Comparison of ENCODE assay signal across 9 cellular contexts in the genomic region with DNA sequence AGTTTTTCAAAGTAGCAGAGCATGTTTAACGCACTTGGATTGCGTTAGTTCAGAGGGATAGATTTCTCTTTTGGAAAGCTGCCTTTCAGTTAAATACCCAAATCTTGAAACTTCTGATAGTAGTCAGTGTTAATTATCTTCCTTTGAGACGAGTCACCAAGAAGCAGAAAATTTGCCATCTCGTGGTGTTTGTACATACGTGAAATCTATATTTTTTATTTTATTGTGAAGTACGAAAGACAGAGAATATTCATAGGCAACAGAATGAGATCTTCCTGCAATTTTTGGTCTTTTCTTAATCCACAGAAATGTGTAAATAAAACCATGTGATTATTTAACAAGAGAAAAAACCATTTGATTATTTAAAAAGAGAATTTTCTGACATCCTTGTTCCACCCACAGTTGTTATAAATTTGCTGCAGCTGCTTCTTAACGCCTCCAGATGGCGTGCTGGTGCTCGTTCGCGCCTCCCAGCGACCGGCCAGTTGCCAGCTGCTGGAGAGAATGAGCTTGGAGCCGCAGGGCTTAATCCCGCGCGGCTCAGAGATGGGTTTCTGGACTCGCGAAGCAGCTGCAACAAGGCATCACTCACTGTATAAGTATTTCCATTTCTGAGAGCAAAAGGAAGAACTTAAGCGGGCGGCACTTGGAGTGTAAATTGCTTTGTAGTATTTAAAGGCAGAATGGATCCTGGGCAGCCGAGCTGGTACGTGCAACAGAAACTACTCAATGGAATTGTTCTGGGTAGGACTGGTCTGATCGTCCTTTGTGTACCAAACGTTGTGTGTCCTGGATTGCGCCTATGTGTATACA. TPM values are rescaled to one million over a fixed set of nuclear protein-coding genes. Genes with fewer than 3 reads are reported as not detected.
DNase-seq lines count a peak whose midpoint lies in the region; ATAC-seq and TF ChIP-seq lines count a peak whose summit lies in the region.
"Had no signal": no experiment of that assay in that cellular context is flagged by ENCODE, and none has a peak within 500 bp of the region (broad histone marks: within the 10 kb centered on the region; RNA-seq: fewer than 3 reads in every experiment).

No MANE protein-coding gene starts in this region.

- DNase-seq in DMS114 treated with DMSO at 0.1 percent for 48 hours (lab: John Stamatoyannopoulos, UW; ENCODE audit: unreplicated experiment), result peak; percentile 60
- DNase-seq in NCI-H345 treated with DMSO at 0.1 percent for 48 hours (lab: John Stamatoyannopoulos, UW; ENCODE audit: unreplicated experiment), result peak; percentile 68
- peak; percentile 3 for DNase-seq in activated CD4-positive, alpha-beta T cell treated with anti-CD3 and anti-CD28 coated beads, Interleukin-2, amount 50 U/mL, for 1 hour
- peak; percentile 80 for DNase-seq in fibroblast of pulmonary artery (ENCODE audit: low read depth)
- DNase-seq in neural crest cell (ENCODE audit: low read depth, low spot score), result peak; percentile 62
- DNase-seq in activated CD4-positive, CD25-positive, alpha-beta regulatory T cell (lab: John Stamatoyannopoulos, UW), result no peak

- TF ChIP-seq CTCF in fibroblast of pulmonary artery (IDR thresholded peaks at IDR 0.05; ENCODE audit: low read length, missing control alignments), result peak; percentile 99
- TF ChIP-seq CTCF in neural crest cell (conservative IDR thresholded peaks at IDR 0.05), result peak; percentile 92

- H3K4me1 Mint-ChIP-seq in neural crest cell, result peaks cover 4% of the 10 kb centered on the region
- H3K4me1 Mint-ChIP-seq: central memory CD8-positive, alpha-beta T cell had no signal

- H3K4me3 Mint-ChIP-seq in neural crest cell, result peak overlapping the region; percentile 83
- H3K4me3 Mint-ChIP-seq: central memory CD8-positive, alpha-beta T cell had no signal

- peak overlapping the region; percentile 50 for H3K4me3 ChIP-seq in fibroblast of pulmonary artery (replicated peaks; ENCODE audit: low read depth, low read length)

- H3K27me3 Mint-ChIP-seq in neural crest cell (ENCODE audit: low read depth), result peaks cover 11% of the 10 kb centered on the region
- H3K27me3 Mint-ChIP-seq: central memory CD8-positive, alpha-beta T cell had no signal

- no peak overlapping the region for H3K27ac Mint-ChIP-seq in neural crest cell (ENCODE audit: unreplicated experiment)

- H3K36me3 Mint-ChIP-seq in neural crest cell (ENCODE audit: low read depth), result no peaks in the 10 kb centered on the region

- peak; percentile 100 for ATAC-seq in GM19397 (IDR thresholded peaks at IDR 0.05; ENCODE audit: unreplicated experiment)
- peak; percentile 99 for ATAC-seq in HG03432 (IDR thresholded peaks at IDR 0.05; ENCODE audit: unreplicated experiment)

- no peaks in the 10 kb centered on the region for H3K9me3 Mint-ChIP-seq in neural crest cell

RNA-seq across cellular contexts. Expression of a gene that starts 10.5 kb away (rescaled TPM):
- total RNA-seq in neural crest cell, result 0.51 and 1.4 TPM in 2 replicates

Comparison
In these comparisons a context has a peak if more than half of its experiments do, and no peak if none do; other contexts are left out.
1. DNase-seq: peak in DMS114 treated with DMSO at 0.1 percent for 48 hours (single experiment), NCI-H345 treated with DMSO at 0.1 percent for 48 hours (single experiment), activated CD4-positive, alpha-beta T cell treated with anti-CD3 and anti-CD28 coated beads, Interleukin-2, amount 50 U/mL, for 1 hour (single experiment), fibroblast of pulmonary artery (single experiment) and neural crest cell (single experiment); none in activated CD4-positive, CD25-positive, alpha-beta regulatory T cell (0 of 4).